1 cellular context compared by ENCODE assay signal in the genomic region with DNA sequence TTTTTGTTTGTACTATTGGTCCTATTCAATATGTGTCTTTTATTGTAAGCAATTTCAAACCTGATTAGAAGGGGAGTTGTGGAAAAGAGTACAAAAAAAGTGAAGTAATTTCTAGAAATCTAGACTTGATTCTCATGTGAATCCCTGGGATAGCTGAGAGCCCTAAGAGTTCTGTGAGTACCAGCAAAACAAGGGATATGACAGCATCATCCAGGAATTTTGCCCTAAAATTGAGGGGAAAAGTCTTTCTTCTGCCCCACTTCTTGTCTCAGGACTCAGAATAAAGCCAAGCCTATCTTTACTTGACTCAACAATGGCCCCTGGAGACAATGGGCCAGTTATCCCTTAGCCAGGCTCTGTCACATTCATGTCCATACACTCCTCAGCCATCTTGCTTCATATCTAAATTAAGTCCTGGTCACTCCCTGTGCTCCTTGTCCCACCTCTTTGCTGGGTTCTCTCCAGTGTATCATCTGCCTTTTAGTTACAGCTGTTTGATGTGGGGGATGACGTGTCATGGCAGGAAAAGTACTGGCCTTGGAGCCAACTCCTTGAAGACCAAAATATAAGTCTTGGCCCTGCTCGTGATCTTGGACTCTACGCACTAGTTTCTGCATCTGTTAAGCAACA.
TF ChIP-seq lines count a peak whose summit lies in the region.

No MANE protein-coding gene starts in this region.

TF ChIP-seq in WTC11, 78 proteins besides CTCF, POLR2A, EP300 and RAD21 (continued from another document):
- TF ChIP-seq, protein P1, sequence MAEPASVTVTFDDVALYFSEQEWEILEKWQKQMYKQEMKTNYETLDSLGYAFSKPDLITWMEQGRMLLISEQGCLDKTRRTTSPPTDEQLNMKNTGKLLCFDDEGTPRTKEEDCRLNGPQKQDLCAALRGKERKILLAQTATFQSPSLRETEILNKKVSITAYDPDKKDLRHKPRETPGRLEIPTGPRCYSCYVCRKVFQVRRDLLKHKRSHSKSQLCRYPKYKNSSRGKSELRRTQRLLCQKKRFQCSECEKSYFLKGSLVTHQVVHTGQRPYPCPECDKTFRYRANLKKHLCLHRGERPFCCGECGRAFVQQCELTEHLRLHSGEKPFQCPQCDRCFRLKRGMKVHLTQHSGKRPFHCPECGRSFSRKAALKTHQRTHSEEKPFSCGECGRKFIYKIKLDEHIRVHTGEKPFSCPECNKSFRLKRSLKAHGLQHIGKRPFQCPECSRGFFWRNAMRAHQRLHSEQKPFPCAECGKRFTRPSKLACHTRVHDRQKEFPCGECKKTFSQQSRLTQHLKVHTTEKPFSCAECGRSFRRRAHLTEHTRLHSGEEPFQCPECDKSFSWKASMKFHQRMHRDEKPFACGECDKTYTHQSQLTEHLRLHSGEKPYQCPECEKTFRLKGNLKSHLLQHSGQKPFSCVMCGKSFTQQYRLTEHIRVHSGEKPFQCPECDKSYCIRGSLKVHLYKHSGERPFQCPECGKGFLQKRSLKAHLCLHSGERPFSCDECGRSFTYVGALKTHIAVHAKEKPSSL (CRISPR knock-in tag; conservative IDR thresholded peaks at IDR 0.05): no peak
- TF ChIP-seq, protein P2, sequence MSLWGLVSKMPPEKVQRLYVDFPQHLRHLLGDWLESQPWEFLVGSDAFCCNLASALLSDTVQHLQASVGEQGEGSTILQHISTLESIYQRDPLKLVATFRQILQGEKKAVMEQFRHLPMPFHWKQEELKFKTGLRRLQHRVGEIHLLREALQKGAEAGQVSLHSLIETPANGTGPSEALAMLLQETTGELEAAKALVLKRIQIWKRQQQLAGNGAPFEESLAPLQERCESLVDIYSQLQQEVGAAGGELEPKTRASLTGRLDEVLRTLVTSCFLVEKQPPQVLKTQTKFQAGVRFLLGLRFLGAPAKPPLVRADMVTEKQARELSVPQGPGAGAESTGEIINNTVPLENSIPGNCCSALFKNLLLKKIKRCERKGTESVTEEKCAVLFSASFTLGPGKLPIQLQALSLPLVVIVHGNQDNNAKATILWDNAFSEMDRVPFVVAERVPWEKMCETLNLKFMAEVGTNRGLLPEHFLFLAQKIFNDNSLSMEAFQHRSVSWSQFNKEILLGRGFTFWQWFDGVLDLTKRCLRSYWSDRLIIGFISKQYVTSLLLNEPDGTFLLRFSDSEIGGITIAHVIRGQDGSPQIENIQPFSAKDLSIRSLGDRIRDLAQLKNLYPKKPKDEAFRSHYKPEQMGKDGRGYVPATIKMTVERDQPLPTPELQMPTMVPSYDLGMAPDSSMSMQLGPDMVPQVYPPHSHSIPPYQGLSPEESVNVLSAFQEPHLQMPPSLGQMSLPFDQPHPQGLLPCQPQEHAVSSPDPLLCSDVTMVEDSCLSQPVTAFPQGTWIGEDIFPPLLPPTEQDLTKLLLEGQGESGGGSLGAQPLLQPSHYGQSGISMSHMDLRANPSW (CRISPR knock-in tag; conservative IDR thresholded peaks at IDR 0.05; ENCODE audit: low read depth): no peak
- TF ChIP-seq, protein P3, sequence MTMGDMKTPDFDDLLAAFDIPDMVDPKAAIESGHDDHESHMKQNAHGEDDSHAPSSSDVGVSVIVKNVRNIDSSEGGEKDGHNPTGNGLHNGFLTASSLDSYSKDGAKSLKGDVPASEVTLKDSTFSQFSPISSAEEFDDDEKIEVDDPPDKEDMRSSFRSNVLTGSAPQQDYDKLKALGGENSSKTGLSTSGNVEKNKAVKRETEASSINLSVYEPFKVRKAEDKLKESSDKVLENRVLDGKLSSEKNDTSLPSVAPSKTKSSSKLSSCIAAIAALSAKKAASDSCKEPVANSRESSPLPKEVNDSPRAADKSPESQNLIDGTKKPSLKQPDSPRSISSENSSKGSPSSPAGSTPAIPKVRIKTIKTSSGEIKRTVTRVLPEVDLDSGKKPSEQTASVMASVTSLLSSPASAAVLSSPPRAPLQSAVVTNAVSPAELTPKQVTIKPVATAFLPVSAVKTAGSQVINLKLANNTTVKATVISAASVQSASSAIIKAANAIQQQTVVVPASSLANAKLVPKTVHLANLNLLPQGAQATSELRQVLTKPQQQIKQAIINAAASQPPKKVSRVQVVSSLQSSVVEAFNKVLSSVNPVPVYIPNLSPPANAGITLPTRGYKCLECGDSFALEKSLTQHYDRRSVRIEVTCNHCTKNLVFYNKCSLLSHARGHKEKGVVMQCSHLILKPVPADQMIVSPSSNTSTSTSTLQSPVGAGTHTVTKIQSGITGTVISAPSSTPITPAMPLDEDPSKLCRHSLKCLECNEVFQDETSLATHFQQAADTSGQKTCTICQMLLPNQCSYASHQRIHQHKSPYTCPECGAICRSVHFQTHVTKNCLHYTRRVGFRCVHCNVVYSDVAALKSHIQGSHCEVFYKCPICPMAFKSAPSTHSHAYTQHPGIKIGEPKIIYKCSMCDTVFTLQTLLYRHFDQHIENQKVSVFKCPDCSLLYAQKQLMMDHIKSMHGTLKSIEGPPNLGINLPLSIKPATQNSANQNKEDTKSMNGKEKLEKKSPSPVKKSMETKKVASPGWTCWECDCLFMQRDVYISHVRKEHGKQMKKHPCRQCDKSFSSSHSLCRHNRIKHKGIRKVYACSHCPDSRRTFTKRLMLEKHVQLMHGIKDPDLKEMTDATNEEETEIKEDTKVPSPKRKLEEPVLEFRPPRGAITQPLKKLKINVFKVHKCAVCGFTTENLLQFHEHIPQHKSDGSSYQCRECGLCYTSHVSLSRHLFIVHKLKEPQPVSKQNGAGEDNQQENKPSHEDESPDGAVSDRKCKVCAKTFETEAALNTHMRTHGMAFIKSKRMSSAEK (CRISPR knock-in tag; IDR thresholded peaks at IDR 0.05; ENCODE audit: borderline replicate concordance): no peak
- TF ChIP-seq, protein P4, sequence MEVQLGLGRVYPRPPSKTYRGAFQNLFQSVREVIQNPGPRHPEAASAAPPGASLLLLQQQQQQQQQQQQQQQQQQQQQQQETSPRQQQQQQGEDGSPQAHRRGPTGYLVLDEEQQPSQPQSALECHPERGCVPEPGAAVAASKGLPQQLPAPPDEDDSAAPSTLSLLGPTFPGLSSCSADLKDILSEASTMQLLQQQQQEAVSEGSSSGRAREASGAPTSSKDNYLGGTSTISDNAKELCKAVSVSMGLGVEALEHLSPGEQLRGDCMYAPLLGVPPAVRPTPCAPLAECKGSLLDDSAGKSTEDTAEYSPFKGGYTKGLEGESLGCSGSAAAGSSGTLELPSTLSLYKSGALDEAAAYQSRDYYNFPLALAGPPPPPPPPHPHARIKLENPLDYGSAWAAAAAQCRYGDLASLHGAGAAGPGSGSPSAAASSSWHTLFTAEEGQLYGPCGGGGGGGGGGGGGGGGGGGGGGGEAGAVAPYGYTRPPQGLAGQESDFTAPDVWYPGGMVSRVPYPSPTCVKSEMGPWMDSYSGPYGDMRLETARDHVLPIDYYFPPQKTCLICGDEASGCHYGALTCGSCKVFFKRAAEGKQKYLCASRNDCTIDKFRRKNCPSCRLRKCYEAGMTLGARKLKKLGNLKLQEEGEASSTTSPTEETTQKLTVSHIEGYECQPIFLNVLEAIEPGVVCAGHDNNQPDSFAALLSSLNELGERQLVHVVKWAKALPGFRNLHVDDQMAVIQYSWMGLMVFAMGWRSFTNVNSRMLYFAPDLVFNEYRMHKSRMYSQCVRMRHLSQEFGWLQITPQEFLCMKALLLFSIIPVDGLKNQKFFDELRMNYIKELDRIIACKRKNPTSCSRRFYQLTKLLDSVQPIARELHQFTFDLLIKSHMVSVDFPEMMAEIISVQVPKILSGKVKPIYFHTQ (CRISPR knock-in tag; IDR thresholded peaks at IDR 0.05): no peak
